In the genomic region with DNA sequence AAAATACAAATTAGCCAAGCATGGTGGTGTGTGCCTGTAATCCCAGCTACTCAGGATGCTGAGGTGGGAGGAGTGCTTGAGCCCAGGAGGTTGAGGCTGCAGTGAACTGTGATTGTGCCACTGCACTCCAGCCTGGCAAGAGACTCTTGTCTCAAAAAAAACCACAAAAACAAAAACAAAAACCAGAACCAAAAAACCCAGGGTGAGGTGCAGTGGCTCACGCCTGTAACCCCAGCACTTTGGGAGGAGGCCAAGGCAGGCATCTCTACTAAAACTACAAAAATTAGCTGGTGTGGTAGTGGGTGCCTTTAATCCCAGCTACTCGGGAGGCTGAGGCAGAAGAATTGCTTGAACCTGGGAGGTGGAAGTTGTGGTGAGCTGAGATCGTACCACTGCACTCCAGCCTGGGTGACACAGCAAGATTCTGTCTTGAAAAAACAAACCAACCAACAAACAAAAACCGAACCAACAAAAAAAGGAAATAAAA, we compare ENCODE assay signal across 8 cellular contexts. TPM values are rescaled to one million over a fixed set of nuclear protein-coding genes. Genes with fewer than 3 reads are reported as not detected.
DNase-seq lines count a peak whose midpoint lies in the region; ATAC-seq lines count a peak whose summit lies in the region.
"Not testable (repeated sequence)": the region's sequence is repeated elsewhere in the genome, so short reads cannot be mapped to it uniquely, and the experiment has no call there.

No MANE protein-coding gene starts in this region.

- POLR2A ChIA-PET in activated CD4-positive, alpha-beta memory T cell treated with anti-CD3 and anti-CD28 coated beads for 36 hours (lab: Charles Lee) = interaction anchor here (0.5 to 1.1 kb wide), 2 partner anchors 29 to 33 kb away, joined by 3 read pairs; no protein-coding TSS in a partner anchor

- CTCF ChIA-PET in activated CD4-positive, alpha-beta memory T cell treated with anti-CD3 and anti-CD28 coated beads for 36 hours (lab: Charles Lee) = interaction anchor here (1.3 kb wide), 1 partner anchor 103 kb away, joined by 4 read pairs; no protein-coding TSS in a partner anchor

- peak overlapping the region; percentile 51 to 85 (median 70) for H3K27ac Mint-ChIP-seq in CD4-positive, CD25-positive, alpha-beta regulatory T cell
- peak overlapping the region; percentile 52 for H3K27ac Mint-ChIP-seq in activated CD4-positive, alpha-beta memory T cell treated with anti-CD3 and anti-CD28 coated beads for 36 hours

- H3K4me1 ChIP-seq in CD4-positive, CD25-positive, alpha-beta regulatory T cell (ENCODE audit: control insufficient read depth, insufficient read depth, low read length, poor library complexity, severe bottlenecking) = peaks cover 25% of the 10 kb centered on the region

- peaks cover 23 to 45% (median 34%) of the 10 kb centered on the region in 4 donors for H3K4me1 Mint-ChIP-seq in CD4-positive, CD25-positive, alpha-beta regulatory T cell
- H3K4me1 Mint-ChIP-seq in activated CD4-positive, alpha-beta memory T cell treated with anti-CD3 and anti-CD28 coated beads for 36 hours (ENCODE audit: low read depth) = peaks cover 26% of the 10 kb centered on the region

- H3K27me3 ChIP-seq in CD4-positive, CD25-positive, alpha-beta regulatory T cell (ENCODE audit: control insufficient read depth, insufficient read depth, low read length); layer of hippocampus (ENCODE audit: control insufficient read depth, insufficient read depth, low read length): not testable (repeated sequence)

- H3K4me3 ChIP-seq in CD4-positive, CD25-positive, alpha-beta regulatory T cell (ENCODE audit: low read depth, low read length) = peak overlapping the region; percentile 28

- intact Hi-C loops in activated CD4-positive, alpha-beta memory T cell treated with anti-CD3 and anti-CD28 coated beads for 36 hours (cut with micrococcal nuclease) = not testable (repeated sequence)

- not testable (repeated sequence) for H3K27me3 Mint-ChIP-seq in CD4-positive, CD25-positive, alpha-beta regulatory T cell; activated CD4-positive, alpha-beta memory T cell treated with anti-CD3 and anti-CD28 coated beads for 36 hours

- ATAC-seq in CD4-positive, CD25-positive, alpha-beta regulatory T cell (ENCODE audit: low read depth in 2 of 2) = peak; percentile 12 to 37
- peak; percentile 46 for ATAC-seq in HG03064 (IDR thresholded peaks at IDR 0.05; ENCODE audit: low read depth, unreplicated experiment)

- H3K36me3 ChIP-seq in CD4-positive, CD25-positive, alpha-beta regulatory T cell (ENCODE audit: control insufficient read depth, insufficient read depth, low read length) = not testable (repeated sequence)

- peak overlapping the region in 3 of 4 donors; percentile 14 to 53 (median 31) for H3K4me3 Mint-ChIP-seq in CD4-positive, CD25-positive, alpha-beta regulatory T cell
- H3K4me3 Mint-ChIP-seq in activated CD4-positive, alpha-beta memory T cell treated with anti-CD3 and anti-CD28 coated beads for 36 hours = peak overlapping the region; percentile 17

- not testable (repeated sequence) for H3K9me3 Mint-ChIP-seq in CD4-positive, CD25-positive, alpha-beta regulatory T cell; activated CD4-positive, alpha-beta memory T cell treated with anti-CD3 and anti-CD28 coated beads for 36 hours

- H3K36me3 Mint-ChIP-seq in CD4-positive, CD25-positive, alpha-beta regulatory T cell; activated CD4-positive, alpha-beta memory T cell treated with anti-CD3 and anti-CD28 coated beads for 36 hours: not testable (repeated sequence)

- not testable (repeated sequence) for H3K27ac ChIP-seq in CD4-positive, CD25-positive, alpha-beta regulatory T cell (ENCODE audit: insufficient read depth, low read length, poor library complexity, severe bottlenecking)
- H3K27ac ChIP-seq in caudate nucleus (ENCODE audit: low read depth, low read length) (peak overlapping the region; percentile 20), layer of hippocampus (ENCODE audit: low read depth, low read length) (peak overlapping the region; percentile 18)

- DNase-seq in CD4-positive, CD25-positive, alpha-beta regulatory T cell = peak in 1 of 3 donors; percentile 43
- peak; percentile 45 for DNase-seq in OCI-M1 (lab: John Stamatoyannopoulos, UW)
- DNase-seq in activated CD4-positive, alpha-beta memory T cell treated with anti-CD3 and anti-CD28 coated beads for 36 hours = peak; percentile 29
- peak; percentile 16 for DNase-seq in activated gamma-delta T cell treated with Interleukin-2 at 50 U/mL for 16 hours
- DNase-seq in caudate nucleus (lab: John Stamatoyannopoulos, UW) = peak in 1 of 61 donors; percentile 4
- DNase-seq in stimulated activated naive CD4-positive, alpha-beta T cell treated with Interleukin-2 at 50 U/mL for 16 hours (lab: John Stamatoyannopoulos, UW) = peak; percentile 4

- H3K9me3 ChIP-seq in CD4-positive, CD25-positive, alpha-beta regulatory T cell (ENCODE audit: control insufficient read depth in 2 of 2, low read length in 2 of 2) = not testable (repeated sequence)

RNA-seq across cellular contexts. Expression of gene SGK1, which starts 41.0 kb away (rescaled TPM):
- 193 TPM for total RNA-seq in CD4-positive, CD25-positive, alpha-beta regulatory T cell
- polyA plus RNA-seq in CD4-positive, CD25-positive, alpha-beta regulatory T cell = 1 to 10 TPM; 3.6 to 8.6 (median 4.0) TPM
- total RNA-seq in activated CD4-positive, alpha-beta memory T cell treated with anti-CD3 and anti-CD28 coated beads for 36 hours = 10 to 100 TPM; 39.7 to 41.0 TPM
